Comparison of ENCODE assay signal across 19 cellular contexts in the genomic region with DNA sequence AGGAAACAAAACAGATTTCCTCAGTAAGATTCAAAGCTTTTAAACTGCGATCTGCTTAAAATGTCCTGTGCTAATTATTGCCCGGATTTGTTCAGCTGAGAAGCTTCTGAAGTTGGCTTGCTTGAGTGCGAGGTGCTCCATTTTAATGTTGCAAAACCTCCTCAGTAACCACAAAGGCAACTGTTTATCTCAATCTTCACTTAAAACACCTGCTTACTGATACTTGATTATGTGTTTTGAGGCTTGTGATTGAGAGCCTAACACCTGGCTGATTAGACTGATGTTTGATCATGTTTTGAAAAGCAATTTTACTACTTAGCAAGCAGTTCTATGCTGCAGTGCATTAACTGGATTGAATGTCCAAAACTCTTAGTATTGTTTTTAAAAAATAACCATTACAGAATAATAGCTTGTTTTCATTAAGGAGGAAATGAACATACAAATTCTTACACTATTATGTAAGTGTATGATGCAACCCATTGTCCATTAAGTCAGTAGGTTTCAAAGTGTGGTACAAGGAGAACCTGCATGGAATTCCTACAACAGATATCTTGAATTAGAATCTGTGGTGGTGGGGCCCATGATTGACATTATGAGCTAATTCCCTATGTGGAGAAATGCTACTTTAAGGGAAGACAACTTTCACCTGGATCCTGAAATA.
DNase-seq lines count a peak whose midpoint lies in the region; ATAC-seq and TF ChIP-seq lines count a peak whose summit lies in the region.
"Had no signal": no experiment of that assay in that cellular context is flagged by ENCODE, and none has a peak within 500 bp of the region (broad histone marks: within the 10 kb centered on the region; RNA-seq: fewer than 3 reads in every experiment).

No MANE protein-coding gene starts in this region.

- H3K27ac ChIP-seq in IMR-90 (ENCODE audit: insufficient read depth, low read length): no peak overlapping the region
- H3K27ac ChIP-seq in osteoblast (ENCODE audit: low read depth, low read length): no peak overlapping the region
- no peak overlapping the region for H3K27ac ChIP-seq in smooth muscle cell (ENCODE audit: low read depth)

- H3K4me1 Mint-ChIP-seq in T-helper 17 cell: peaks cover 24% of the 10 kb centered on the region
- peaks cover 18% of the 10 kb centered on the region for H3K4me1 Mint-ChIP-seq in stimulated activated memory B cell treated with anti-CD40 and anti-IgM and Interleukin-4, amounts not matched to agents 10 μg/mL and 1 μg/mL and 100 μg/mL, for 72 hours

- H4K8ac ChIP-seq in IMR-90 (ENCODE audit: low read depth in 2 of 2, low read length in 2 of 2): no peak overlapping the region

- no peaks in the 10 kb centered on the region for H3K79me1 ChIP-seq in IMR-90 (ENCODE audit: low read depth in 1 of 2, low read length in 2 of 2)

- H3K9me1 ChIP-seq in IMR-90 (ENCODE audit: insufficient read depth, low read length): no peaks in the 10 kb centered on the region

- TF ChIP-seq CTCF in IMR-90 (conservative IDR thresholded peaks at IDR 0.05; ENCODE audit: low read depth, low read length) (no peak), osteoblast (IDR thresholded peaks at IDR 0.05; ENCODE audit: extremely low read depth, low read depth, low read length) (no peak), smooth muscle cell (IDR thresholded peaks at IDR 0.05; ENCODE audit: borderline replicate concordance, insufficient read depth, poor library complexity, severe bottlenecking) (no peak)

- H3K14ac ChIP-seq in IMR-90 (replicated peaks; ENCODE audit: low read depth, low read length): no peak overlapping the region

- no peak for TF ChIP-seq RAD21 in IMR-90 (IDR thresholded peaks at IDR 0.05; ENCODE audit: low read length)

- in situ Hi-C loops in IMR-90 (cut with MboI; ENCODE audit: low sequenced_read_pairs): no loop called here

- H4K5ac ChIP-seq in IMR-90 (ENCODE audit: low read depth, low read length): no peak overlapping the region

- H3K79me2 ChIP-seq in osteoblast (ENCODE audit: insufficient read depth, low read length) (no peaks in the 10 kb centered on the region), smooth muscle cell (ENCODE audit: low read depth) (no peaks in the 10 kb centered on the region)

- no peak overlapping the region for H2BK15ac ChIP-seq in IMR-90 (ENCODE audit: low read depth, low read length)

- H3K9me3 ChIP-seq in IMR-90 (ENCODE audit: control insufficient read depth, insufficient read depth, low read length): no peaks in the 10 kb centered on the region
- no peaks in the 10 kb centered on the region for H3K9me3 ChIP-seq in T-helper 17 cell (ENCODE audit: control insufficient read depth, low read length, poor library complexity, severe bottlenecking)
- no peaks in the 10 kb centered on the region for H3K9me3 ChIP-seq in osteoblast (ENCODE audit: low read depth, low read length)
- no peaks in the 10 kb centered on the region for H3K9me3 ChIP-seq in smooth muscle cell (replicated peaks; ENCODE audit: low read depth)

- H2BK20ac ChIP-seq in IMR-90 (ENCODE audit: low read depth, low read length): no peak overlapping the region

- H2BK120ac ChIP-seq in IMR-90 (ENCODE audit: low read depth, low read length): no peak overlapping the region

- dilution Hi-C loops in IMR-90 (cut with HindIII; ENCODE audit: low sequenced_read_pairs, unreplicated experiment): no loop called here

- H2AFZ ChIP-seq in IMR-90 (replicated peaks; ENCODE audit: low read length, poor library complexity) (no peak overlapping the region), osteoblast (ENCODE audit: low read length) (no peak overlapping the region), smooth muscle cell (ENCODE audit: low read depth) (no peak overlapping the region)

- BruUV-seq in IMR-90 (replicated peaks; lab: Mats Ljungman, UMichigan): no TSS peak

- no peak for TF ChIP-seq POLR2A in IMR-90 (IDR thresholded peaks at IDR 0.05; ENCODE audit: low read depth, low read length)

- WGBS in IMR-90 (ENCODE audit: extremely low coverage in 2 of 2, insufficient read length in 1 of 2), 2 experiments: 71% methylated on average over 1 of the region's 3 CpGs; no CpG with 5 or more reads in 1 of the 2 experiments
- 88% methylated on average over 3 of the region's 3 CpGs for WGBS in smooth muscle cell (ENCODE audit: low lambda C conversion rate)

- H3K4me1 ChIP-seq in IMR-90 (ENCODE audit: control insufficient read depth, insufficient read depth, low read length): no peaks in the 10 kb centered on the region
- H3K4me1 ChIP-seq in osteoblast (ENCODE audit: insufficient read depth, low read length): no peaks in the 10 kb centered on the region
- H3K4me1 ChIP-seq in smooth muscle cell (ENCODE audit: low read depth): no peaks in the 10 kb centered on the region

- H4K91ac ChIP-seq in IMR-90 (ENCODE audit: insufficient read depth, low read depth, low read length): no peak overlapping the region

- no peak overlapping the region for H3K23ac ChIP-seq in IMR-90 (ENCODE audit: low read depth, low read length)

- H3K9ac ChIP-seq in IMR-90 (ENCODE audit: low read depth, low read length) (no peak overlapping the region), smooth muscle cell (ENCODE audit: low read depth) (no peak overlapping the region)

- DNase-seq in IMR-90: no peak
- DNase-seq in NCI-H146 treated with DMSO at 0.1 percent for 48 hours (lab: John Stamatoyannopoulos, UW; ENCODE audit: unreplicated experiment): peak; percentile 29
- no peak for DNase-seq in T-helper 17 cell
- DNase-seq in osteoblast (ENCODE audit: insufficient read length, low spot score, missing footprints): peak; percentile 19
- no peak for DNase-seq in smooth muscle cell (lab: John Stamatoyannopoulos, UW; ENCODE audit: unreplicated experiment)
- DNase-seq: CD8-positive, alpha-beta T cell; DMS79 treated with DMSO at 0.1 percent for 48 hours; HCEC 1CT; KG1; NCI-H1048; NCI-H187; NCI-H2171; NCI-H446; NCI-H82; SHP77 treated with DMSO at 0.1 percent for 48 hours; T-helper 1 cell had no signal

- H3K56ac ChIP-seq in IMR-90 (ENCODE audit: extremely low read depth, insufficient read depth, low read length): no peak overlapping the region

- H3K4me2 ChIP-seq in IMR-90 (ENCODE audit: low read depth, low read length): no peak overlapping the region
- no peak overlapping the region for H3K4me2 ChIP-seq in osteoblast (ENCODE audit: insufficient read depth, low read length)
- H3K4me2 ChIP-seq in smooth muscle cell: no peak overlapping the region

- POLR2A ChIA-PET in IMR-90 (lab: Charles Lee; ENCODE audit: unreplicated experiment): no interaction called here

- H3K27me3 ChIP-seq in IMR-90 (ENCODE audit: control insufficient read depth, insufficient read depth, low read length) (peaks cover 4% of the 10 kb centered on the region), osteoblast (ENCODE audit: insufficient read depth, low read length) (no peaks in the 10 kb centered on the region), smooth muscle cell (ENCODE audit: low read depth) (no peaks in the 10 kb centered on the region)

- no peak overlapping the region for H3K4me3 Mint-ChIP-seq in T-helper 17 cell
- H3K4me3 Mint-ChIP-seq in stimulated activated memory B cell treated with anti-CD40 and anti-IgM and Interleukin-4, amounts not matched to agents 10 μg/mL and 1 μg/mL and 100 μg/mL, for 72 hours: no peak overlapping the region
- H3K4me3 Mint-ChIP-seq: CD8-positive, alpha-beta T cell had no signal

- H3K18ac ChIP-seq in IMR-90 (ENCODE audit: low read depth, low read length): no peak overlapping the region

- H3K4ac ChIP-seq in IMR-90 (ENCODE audit: low read depth, low read length): no peak overlapping the region

- no peaks in the 10 kb centered on the region for H3F3A ChIP-seq in smooth muscle cell (ENCODE audit: low read depth)

- H3K27me3 Mint-ChIP-seq in T-helper 17 cell: no peaks in the 10 kb centered on the region
- no peaks in the 10 kb centered on the region for H3K27me3 Mint-ChIP-seq in stimulated activated memory B cell treated with anti-CD40 and anti-IgM and Interleukin-4, amounts not matched to agents 10 μg/mL and 1 μg/mL and 100 μg/mL, for 72 hours

- no peak overlapping the region for H2AK9ac ChIP-seq in IMR-90 (replicated peaks; ENCODE audit: low read depth, low read length, poor library complexity)

- H3K36me3 ChIP-seq in IMR-90 (ENCODE audit: control insufficient read depth, insufficient read depth, low read length) (no peaks in the 10 kb centered on the region), osteoblast (ENCODE audit: insufficient read depth, low read length) (no peaks in the 10 kb centered on the region), smooth muscle cell (ENCODE audit: low read depth) (no peaks in the 10 kb centered on the region)

- no peak overlapping the region for H2AK5ac ChIP-seq in IMR-90 (ENCODE audit: low read depth, low read length)

- CTCF ChIA-PET in IMR-90 (lab: Yijun Ruan, JAX): no interaction called here

- H3K4me3 ChIP-seq in IMR-90 (ENCODE audit: insufficient read depth, low read depth, low read length): no peak overlapping the region
- no peak overlapping the region for H3K4me3 ChIP-seq in osteoblast (ENCODE audit: insufficient read depth, low read length)
- no peak overlapping the region for H3K4me3 ChIP-seq in smooth muscle cell

- H3K27ac Mint-ChIP-seq in T-helper 17 cell: peak overlapping the region; percentile 69
- H3K27ac Mint-ChIP-seq in stimulated activated memory B cell treated with anti-CD40 and anti-IgM and Interleukin-4, amounts not matched to agents 10 μg/mL and 1 μg/mL and 100 μg/mL, for 72 hours: no peak overlapping the region
- H3K27ac Mint-ChIP-seq: CD8-positive, alpha-beta T cell had no signal

- intact Hi-C loops in IMR-90 (cut with micrococcal nuclease): no loop called here

- no peaks in the 10 kb centered on the region for H3K36me3 Mint-ChIP-seq in T-helper 17 cell (ENCODE audit: low read depth)
- H3K36me3 Mint-ChIP-seq in stimulated activated memory B cell treated with anti-CD40 and anti-IgM and Interleukin-4, amounts not matched to agents 10 μg/mL and 1 μg/mL and 100 μg/mL, for 72 hours: no peaks in the 10 kb centered on the region
- H3K36me3 Mint-ChIP-seq: CD8-positive, alpha-beta T cell had no signal

- H3K9me3 Mint-ChIP-seq in stimulated activated memory B cell treated with anti-CD40 and anti-IgM and Interleukin-4, amounts not matched to agents 10 μg/mL and 1 μg/mL and 100 μg/mL, for 72 hours: no peaks in the 10 kb centered on the region
- H3K9me3 Mint-ChIP-seq: CD8-positive, alpha-beta T cell had no signal

- no peak overlapping the region for H2BK5ac ChIP-seq in IMR-90 (ENCODE audit: low read depth, low read length, poor library complexity, severe bottlenecking)

- no peak for ATAC-seq in IMR-90 (ENCODE audit: low read depth)
- no peak for ATAC-seq in T-helper 17 cell
- no peak for ATAC-seq in stimulated activated memory B cell treated with anti-CD40 and anti-IgM and Interleukin-4, amounts not matched to agents 10 μg/mL and 1 μg/mL and 100 μg/mL, for 72 hours
- ATAC-seq in GM21717 (IDR thresholded peaks at IDR 0.05; ENCODE audit: unreplicated experiment): no peak
- ATAC-seq: CD8-positive, alpha-beta T cell; SK-N-SH treated with all-trans-retinoic acid at 6 μM for 48 hours had no signal

- no peaks in the 10 kb centered on the region for H4K20me1 ChIP-seq in IMR-90 (ENCODE audit: insufficient read depth, low read length)
- H4K20me1 ChIP-seq in osteoblast (ENCODE audit: insufficient read depth, low read length): no peaks in the 10 kb centered on the region
- no peaks in the 10 kb centered on the region for H4K20me1 ChIP-seq in smooth muscle cell (ENCODE audit: low read depth)

Comparison
In these comparisons a context has a peak if more than half of its experiments do, and no peak if none do; other contexts are left out.
1. DNase-seq: peak in NCI-H146 treated with DMSO at 0.1 percent for 48 hours (single experiment) and osteoblast (single experiment); none in IMR-90 (single experiment), T-helper 17 cell (0 of 3) and smooth muscle cell (single experiment).